Comparison of ENCODE assay signal across 25 cellular contexts in genomic region chr3:167467848-167468611, GRCh38. TPM values are rescaled to one million over a fixed set of nuclear protein-coding genes. Genes with fewer than 3 reads are reported as not detected.
"Had no signal": no experiment of that assay in that cellular context is flagged by ENCODE, and none has a peak within 500 bp of the region (broad histone marks: within the 10 kb centered on the region; RNA-seq: fewer than 3 reads in every experiment).

No MANE protein-coding gene starts in this region.

- H2AFZ ChIP-seq: parathyroid adenoma had no signal

- H3K27me3 ChIP-seq: esophagus squamous epithelium, gastroesophageal sphincter, right lobe of liver, stomach, suprapubic skin, tibial nerve had no signal

- DNase-seq: activated CD4-positive, alpha-beta memory T cell treated with anti-CD3 and anti-CD28 coated beads, Interleukin-2, amount 10 ng/mL, durations not matched to agents 7 days and 5 days; activated CD4-positive, alpha-beta T cell treated with anti-CD3 and anti-CD28 coated beads for 48 hours; activated effector memory CD4-positive, alpha-beta T cell treated with Interleukin-2 at 50 U/mL for 16 hours; activated naive CD4-positive, alpha-beta T cell treated with anti-CD3 and anti-CD28 coated beads for 36 hours; activated naive CD8-positive, alpha-beta T cell treated with anti-CD3 and anti-CD28 coated beads, Interleukin-2, amount 10 ng/mL, durations not matched to agents 7 days and 5 days; activated T-cell treated with anti-CD3 and anti-CD28 coated beads, Interleukin-2, amount 50 U/mL, for 72 hours; amniotic stem cell; cortex of kidney; endodermal cell; esophagus squamous epithelium; left cardiac atrium; right lobe of liver; stimulated activated CD4-positive, alpha-beta T cell treated with anti-CD3 and anti-CD28 coated beads, Interleukin-2, amount 100 ng/mL, for 24 hours; stomach had no signal

- H3K4me1 ChIP-seq: esophagus squamous epithelium, gastroesophageal sphincter, parathyroid adenoma, right lobe of liver, suprapubic skin, tibial nerve had no signal

- H3K79me2 ChIP-seq: parathyroid adenoma had no signal

- H3K9ac ChIP-seq: parathyroid adenoma had no signal

- H3K36me3 ChIP-seq: esophagus squamous epithelium, gastroesophageal sphincter, right lobe of liver, stomach, suprapubic skin, tibial nerve had no signal

- H3K4me3 ChIP-seq: esophagus squamous epithelium, gastroesophageal sphincter, right lobe of liver, skin epidermis, stomach, suprapubic skin, tibial nerve had no signal

- ATAC-seq: activated T-cell treated with anti-CD3 and anti-CD28 coated beads, Interleukin-2, amount 50 U/mL, for 72 hours; gastroesophageal sphincter; left cardiac atrium; stimulated activated memory B cell treated with anti-CD40 and anti-IgM and Interleukin-4, amounts not matched to agents 10 μg/mL and 1 μg/mL and 100 μg/mL, for 72 hours had no signal

- H3K27ac ChIP-seq: esophagus squamous epithelium, gastroesophageal sphincter, parathyroid adenoma, right lobe of liver, skin epidermis, stomach, suprapubic skin, tibial nerve had no signal

- H3K9me3 ChIP-seq: esophagus squamous epithelium, gastroesophageal sphincter, right lobe of liver, stomach, suprapubic skin, tibial nerve had no signal

RNA-seq across cellular contexts. Expression of gene SERPINI2, which starts 5.8 kb away (rescaled TPM):
- total RNA-seq: activated CD4-positive, alpha-beta memory T cell treated with anti-CD3 and anti-CD28 coated beads, Interleukin-2, amount 10 ng/mL, durations not matched to agents 7 days and 5 days; activated naive CD4-positive, alpha-beta T cell treated with anti-CD3 and anti-CD28 coated beads for 36 hours; activated naive CD8-positive, alpha-beta T cell treated with anti-CD3 and anti-CD28 coated beads, Interleukin-2, amount 10 ng/mL, durations not matched to agents 7 days and 5 days; activated T-cell treated with anti-CD3 and anti-CD28 coated beads, Interleukin-2, amount 50 U/mL, for 72 hours; bronchial epithelial cell; endodermal cell; lower leg skin; mononuclear cell; myocyte; pulmonary artery endothelial cell; right lobe of liver; tibial nerve had no signal
